In genomic region chr2:68349091-68349490, GRCh38 we compare ENCODE assay signal across 4 cellular contexts.
TF ChIP-seq lines count a peak whose summit lies in the region.

No MANE protein-coding gene starts in this region.

TF ChIP-seq in A549, 52 proteins besides CTCF, POLR2A, EP300 and RAD21:
- TF ChIP-seq MAFK (IDR thresholded peaks at IDR 0.05; ENCODE audit: partially characterized antibody): peak; percentile 90

TF ChIP-seq in IMR-90, 13 proteins besides CTCF, POLR2A, EP300 and RAD21:
- TF ChIP-seq MAFK (IDR thresholded peaks at IDR 0.05; ENCODE audit: low read depth, low read length): peak; percentile 66
TF ChIP-seq in IMR-90: peak in this region for 1; not testable (repeated sequence) for 12.

TF ChIP-seq in K562, 482 proteins besides CTCF, POLR2A, EP300 and RAD21:
- peak; percentile 29; the same call in 1 of the 2 replicates for TF ChIP-seq ZNF3 (CRISPR knock-in tag; IDR thresholded peaks at IDR 0.05)
- TF ChIP-seq MAFG (tag; conservative IDR thresholded peaks at IDR 0.05): peak; percentile 84
- TF ChIP-seq C11orf30 (IDR thresholded peaks at IDR 0.05; ENCODE audit: low read depth): peak; percentile 84
- TF ChIP-seq ZNF316 (IDR thresholded peaks at IDR 0.05): peak; percentile 95
- peak in 1 of 2 experiments; percentile 88 for TF ChIP-seq AFF1 (IDR thresholded peaks at IDR 0.05; ENCODE audit: low read depth in 1 of 2, partially characterized antibody in 2 of 2)
- peak; percentile 30; the same call in 1 of the 2 replicates for TF ChIP-seq MAFK (IDR thresholded peaks at IDR 0.05; ENCODE audit: low read length)

TF ChIP-seq in HepG2, 621 proteins besides CTCF, POLR2A, EP300 and RAD21:
- TF ChIP-seq MAFK (conservative IDR thresholded peaks at IDR 0.05 in 1 of 2, IDR thresholded peaks at IDR 0.05 in 1 of 2; ENCODE audit: low read length in 2 of 2) (peak; percentile 83 to 88), MAFF (IDR thresholded peaks at IDR 0.05; ENCODE audit: low read depth, low read length) (peak; percentile 84)
